16 cellular contexts compared by ENCODE assay signal in genomic region chr7:112173214-112173905, GRCh38. TPM values are rescaled to one million over a fixed set of nuclear protein-coding genes. Genes with fewer than 3 reads are reported as not detected.
DNase-seq lines count a peak whose midpoint lies in the region; ATAC-seq and TF ChIP-seq lines count a peak whose summit lies in the region.
"Had no signal": no experiment of that assay in that cellular context is flagged by ENCODE, and none has a peak within 500 bp of the region (broad histone marks: within the 10 kb centered on the region; RNA-seq: fewer than 3 reads in every experiment).

No MANE protein-coding gene starts in this region.

- no peak for TF ChIP-seq CTCF in smooth muscle cell (IDR thresholded peaks at IDR 0.05; ENCODE audit: borderline replicate concordance, insufficient read depth, poor library complexity, severe bottlenecking)
- TF ChIP-seq CTCF in breast epithelium (IDR thresholded peaks at IDR 0.05) = no peak
- TF ChIP-seq CTCF in WTC11 (IDR thresholded peaks at IDR 0.05) = no peak

- no peaks in the 10 kb centered on the region for H3K36me3 ChIP-seq in smooth muscle cell (ENCODE audit: low read depth)
- no peaks in the 10 kb centered on the region for H3K36me3 ChIP-seq in breast epithelium

- 52% methylated on average over 8 of the region's 8 CpGs for WGBS in smooth muscle cell (ENCODE audit: low lambda C conversion rate)

- no peak overlapping the region for H3K4me3 Mint-ChIP-seq in WTC11
- H3K4me3 Mint-ChIP-seq: activated naive CD8-positive, alpha-beta T cell; natural killer cell; type B pancreatic cell had no signal

- H3F3A ChIP-seq in smooth muscle cell (ENCODE audit: low read depth) = peaks cover 5% of the 10 kb centered on the region

- no peak overlapping the region for H3K9ac ChIP-seq in smooth muscle cell (ENCODE audit: low read depth)

- H3K27me3 Mint-ChIP-seq in WTC11 (ENCODE audit: low read depth) = no peaks in the 10 kb centered on the region

- no peak overlapping the region for H3K27ac Mint-ChIP-seq in WTC11
- H3K27ac Mint-ChIP-seq: activated naive CD8-positive, alpha-beta T cell; natural killer cell; type B pancreatic cell had no signal

- H3K36me3 Mint-ChIP-seq in WTC11 = no peaks in the 10 kb centered on the region
- H3K36me3 Mint-ChIP-seq: activated naive CD8-positive, alpha-beta T cell; natural killer cell had no signal

- peak overlapping the region; percentile 59 for H2AFZ ChIP-seq in smooth muscle cell (ENCODE audit: low read depth)

- H3K9me3 Mint-ChIP-seq in WTC11 = no peaks in the 10 kb centered on the region
- H3K9me3 Mint-ChIP-seq: natural killer cell, type B pancreatic cell had no signal

- H3K79me2 ChIP-seq in smooth muscle cell (ENCODE audit: low read depth) = peaks cover 48% of the 10 kb centered on the region

- H3K4me3 ChIP-seq in smooth muscle cell = no peak overlapping the region
- no peak overlapping the region for H3K4me3 ChIP-seq in breast epithelium
- H3K4me3 ChIP-seq: A549 had no signal

- H3K4me1 Mint-ChIP-seq in WTC11 = peaks cover 26% of the 10 kb centered on the region
- H3K4me1 Mint-ChIP-seq: natural killer cell had no signal

- POLR2A ChIA-PET in WTC11 (lab: Charles Lee) = no interaction called here

- peaks cover 12% of the 10 kb centered on the region for H3K4me1 ChIP-seq in smooth muscle cell (ENCODE audit: low read depth)
- no peaks in the 10 kb centered on the region for H3K4me1 ChIP-seq in breast epithelium
- H3K4me1 ChIP-seq: A549, Caco-2 had no signal

- peaks cover 60% of the 10 kb centered on the region for H4K20me1 ChIP-seq in smooth muscle cell (ENCODE audit: low read depth)

- H3K27me3 ChIP-seq in smooth muscle cell (ENCODE audit: low read depth) (no peaks in the 10 kb centered on the region), breast epithelium (no peaks in the 10 kb centered on the region)

- H3K9me3 ChIP-seq in smooth muscle cell (replicated peaks; ENCODE audit: low read depth) = no peaks in the 10 kb centered on the region
- no peaks in the 10 kb centered on the region for H3K9me3 ChIP-seq in breast epithelium
- H3K9me3 ChIP-seq: A549, Caco-2 had no signal

- TF ChIP-seq POLR2A in breast epithelium (IDR thresholded peaks at IDR 0.05) = no peak

- intact Hi-C loops in left ventricle myocardium superior (cut with micrococcal nuclease) = no loop called here
- intact Hi-C loops in breast epithelium (cut with DNase I; ENCODE audit: low total_unique reads) = no loop called here

- DNase-seq in NCI-H1436 (lab: John Stamatoyannopoulos, UW) = peak; percentile 32
- no peak for DNase-seq in NCI-H1436 treated with DMSO at 0.1 percent for 48 hours (lab: John Stamatoyannopoulos, UW)
- DNase-seq in SK-MEL-5 (ENCODE audit: low read depth, low spot score) = peak; percentile 67
- DNase-seq in left ventricle myocardium superior = no peak
- no peak for DNase-seq in smooth muscle cell (lab: John Stamatoyannopoulos, UW; ENCODE audit: unreplicated experiment)
- DNase-seq in breast epithelium (ENCODE audit: low spot score in 2 of 2) = no peak
- no peak for DNase-seq in NAMALWA (ENCODE audit: low spot score)
- no peak for DNase-seq in WTC11 (ENCODE audit: low spot score)
- DNase-seq: activated CD8-positive, alpha-beta memory T cell treated with anti-CD3 and anti-CD28 coated beads, Interleukin-2, amount 50 U/mL, for 4 hours; Caco-2; islet precursor cell; natural killer cell; NCI-H526 treated with DMSO at 0.1 percent for 48 hours had no signal

- H3K27ac ChIP-seq in smooth muscle cell (ENCODE audit: low read depth) (peak overlapping the region; percentile 48), breast epithelium (peak overlapping the region in 1 of 2 donors; percentile 71)
- H3K27ac ChIP-seq: A549 had no signal

- H3K4me2 ChIP-seq in smooth muscle cell = peak overlapping the region; percentile 45
- H3K4me2 ChIP-seq: A549 had no signal

- CTCF ChIA-PET in WTC11 (lab: Charles Lee) = interaction anchor here (0.7 kb wide), 1 partner anchor 318 kb away, joined by 4 read pairs; no protein-coding TSS in a partner anchor

- ATAC-seq in left ventricle myocardium superior (peak; percentile 76), WTC11 (no peak)
- ATAC-seq: A549, natural killer cell had no signal

- in situ Hi-C loops in SK-MEL-5 (cut with HindIII; ENCODE audit: low pct_unique_long_range_greater_than_20kb, low sequenced_read_pairs) = no loop called here

TF ChIP-seq in WTC11, 78 proteins besides CTCF, POLR2A, EP300 and RAD21:
- no peak for TF ChIP-seq EMX1 (CRISPR knock-in tag; IDR thresholded peaks at IDR 0.05)
- TF ChIP-seq PRRX2 (CRISPR knock-in tag; IDR thresholded peaks at IDR 0.05) = no peak
- TF ChIP-seq STAT6 (CRISPR knock-in tag; conservative IDR thresholded peaks at IDR 0.05; ENCODE audit: low read depth) = no peak
- TF ChIP-seq ZNF425 (CRISPR knock-in tag; conservative IDR thresholded peaks at IDR 0.05) = no peak
- no peak for TF ChIP-seq NFYB (CRISPR knock-in tag; conservative IDR thresholded peaks at IDR 0.05; ENCODE audit: low read depth)
- TF ChIP-seq ZNF396 (CRISPR knock-in tag; IDR thresholded peaks at IDR 0.05; ENCODE audit: borderline replicate concordance) = no peak
- TF ChIP-seq ZNF423 (CRISPR knock-in tag; IDR thresholded peaks at IDR 0.05) = no peak
- no peak for TF ChIP-seq ELF4 (CRISPR knock-in tag; IDR thresholded peaks at IDR 0.05; ENCODE audit: low read depth)

RNA-seq across cellular contexts. Expression of gene DOCK4, which starts 32.8 kb away (rescaled TPM):
- 12.7 and 17.9 TPM in 2 replicates for total RNA-seq in SK-MEL-5 (2014; rRNA removed; shearing (Covaris generic))
- 22.8 and 34.2 TPM in 2 replicates for polyA plus RNA-seq in SK-MEL-5 (2015; cell fraction: cytosol; rRNA removed)
- polyA plus RNA-seq in SK-MEL-5 (2015; cell fraction: nucleus; rRNA removed) = 47.4 and 72.5 TPM in 2 replicates
- total RNA-seq in left ventricle myocardium superior (13.9 TPM), smooth muscle cell (20.5 and 32.7 TPM in 2 replicates), breast epithelium (10 to 100 TPM; 31.7 to 43.3 (median 41.9) TPM), WTC11 (2021) (13.3 to 20.4 TPM (median 15.2 TPM) in 3 replicates)
- 7.4 and 7.8 TPM in 2 replicates for polyA plus RNA-seq in smooth muscle cell

RNA-seq across cellular contexts. Expression of gene ZNF277, which starts 33.1 kb away (rescaled TPM):
- total RNA-seq in SK-MEL-5 (2014; rRNA removed; shearing (Covaris generic)) = 62.7 and 67.4 TPM in 2 replicates
- polyA plus RNA-seq in SK-MEL-5 (2015; cell fraction: cytosol; rRNA removed) = 21.9 and 25.0 TPM in 2 replicates
- polyA plus RNA-seq in SK-MEL-5 (2015; cell fraction: nucleus; rRNA removed) = 15.9 and 16.9 TPM in 2 replicates
- 17.0 TPM for total RNA-seq in left ventricle myocardium superior
- 28.0 and 31.7 TPM in 2 replicates for total RNA-seq in smooth muscle cell
- 8.4 and 8.6 TPM in 2 replicates for polyA plus RNA-seq in smooth muscle cell
- total RNA-seq in breast epithelium = 10 to 100 TPM; 30.8 to 38.3 (median 34.2) TPM
- total RNA-seq in WTC11 (2021) = 18.3 to 22.5 TPM (median 20.6 TPM) in 3 replicates

Comparison
In these comparisons a context has a peak if more than half of its experiments do, and no peak if none do; other contexts are left out.
1. DNase-seq: peak in NCI-H1436 (single experiment) and SK-MEL-5 (single experiment); none in NCI-H1436 treated with DMSO at 0.1 percent for 48 hours (single experiment), left ventricle myocardium superior (single experiment), smooth muscle cell (single experiment), breast epithelium (0 of 2), NAMALWA (single experiment) and WTC11 (single experiment).